In genomic region chr12:21296751-21297406, GRCh38 we compare ENCODE assay signal across 8 cellular contexts. TPM values are rescaled to one million over a fixed set of nuclear protein-coding genes. Genes with fewer than 3 reads are reported as not detected.
DNase-seq lines count a peak whose midpoint lies in the region; ATAC-seq and TF ChIP-seq lines count a peak whose summit lies in the region.

No MANE protein-coding gene starts in this region.

- intact Hi-C loops in aorta (cut with DNase I) = no loop called here

- peak; percentile 69 for TF ChIP-seq CTCF in WI38 (IDR thresholded peaks at IDR 0.05; ENCODE audit: low read depth, low read length)

- no peak overlapping the region for H3K27ac ChIP-seq in aorta (ENCODE audit: low read depth in 1 of 2, low read length in 2 of 2)

- no peaks in the 10 kb centered on the region for H3K9me3 ChIP-seq in aorta (ENCODE audit: control insufficient read depth, low read length)

- H3K27me3 ChIP-seq in aorta (ENCODE audit: control insufficient read depth in 1 of 2, insufficient read depth in 2 of 2, low read length in 1 of 2) = no peaks in the 10 kb centered on the region

- no peaks in the 10 kb centered on the region for H3K36me3 ChIP-seq in aorta (ENCODE audit: control insufficient read depth in 1 of 2, insufficient read depth in 2 of 2, low read length in 1 of 2)

- H3K4me3 ChIP-seq in WI38 (ENCODE audit: low read depth, low read length) = 0 out of 2 replicates have a peak overlapping the region, but pooled peaks have one; percentile 4
- no peak overlapping the region for H3K4me3 ChIP-seq in aorta (ENCODE audit: low read length in 2 of 2)

- peak; percentile 58 for ATAC-seq in GM19324 (IDR thresholded peaks at IDR 0.05; ENCODE audit: low FRiP score, unreplicated experiment)
- ATAC-seq in HG03469 (IDR thresholded peaks at IDR 0.05; ENCODE audit: unreplicated experiment) = peak; percentile 59
- peak; percentile 87 for ATAC-seq in left lobe of liver
- ATAC-seq in aorta (ENCODE audit: low FRiP score) = no peak

- 62 to 70% methylated on average over 4 of the region's 4 CpGs for WGBS in aorta, 2 donors

- no peaks in the 10 kb centered on the region for H3K4me1 ChIP-seq in aorta (ENCODE audit: control insufficient read depth in 1 of 2, insufficient read depth in 2 of 2, low read length in 2 of 2)

- peak; percentile 21 for DNase-seq in NCI-H1694 treated with DMSO at 0.1 percent for 48 hours (lab: John Stamatoyannopoulos, UW)
- no peak for DNase-seq in NCI-H1694 (lab: John Stamatoyannopoulos, UW)
- no peak for DNase-seq in left lobe of liver (ENCODE audit: low spot score)
- no peak for DNase-seq in aorta
- no peak for DNase-seq in NCI-H446 treated with DMSO at 0.1 percent for 48 hours (lab: John Stamatoyannopoulos, UW)

RNA-seq across cellular contexts. Expression of gene SLCO1A2, which starts 37.8 kb away (rescaled TPM):
- total RNA-seq in left lobe of liver (3.7 TPM), aorta (not detected)
- not detected for polyA plus RNA-seq in aorta
